In the genomic region with DNA sequence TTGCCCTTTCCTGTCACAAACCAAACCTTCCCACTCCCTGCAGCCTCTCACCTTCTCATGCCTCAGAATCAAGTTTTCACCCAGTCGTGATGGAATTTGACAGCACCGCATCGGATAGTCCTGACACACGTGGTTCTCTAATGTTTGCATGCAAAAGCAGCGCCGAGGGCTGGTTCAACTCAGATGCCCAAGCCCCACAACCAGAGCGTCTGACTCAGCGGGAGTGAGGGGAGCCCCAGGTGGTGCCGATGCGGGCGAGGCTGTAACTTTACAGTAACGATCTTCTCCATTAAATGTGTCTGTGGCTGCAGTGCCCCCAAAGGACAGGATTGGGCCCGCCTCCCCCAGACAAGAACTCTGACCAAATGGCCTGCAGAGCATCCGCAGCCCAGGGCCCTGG, we compare ENCODE assay signal across 29 cellular contexts.
DNase-seq lines count a peak whose midpoint lies in the region; ATAC-seq and TF ChIP-seq lines count a peak whose summit lies in the region.
"Had no signal": no experiment of that assay in that cellular context is flagged by ENCODE, and none has a peak within 500 bp of the region (broad histone marks: within the 10 kb centered on the region; RNA-seq: fewer than 3 reads in every experiment).

No MANE protein-coding gene starts in this region.

- TF ChIP-seq CTCF in CD14-positive monocyte (IDR thresholded peaks at IDR 0.05), result no peak
- no peak for TF ChIP-seq CTCF in CD4-positive, alpha-beta T cell (IDR thresholded peaks at IDR 0.05)

- H3K27ac ChIP-seq in CD4-positive, alpha-beta T cell (ENCODE audit: low read depth, low read length), result no peak overlapping the region
- H3K27ac ChIP-seq: BLaER1 treated with 17β-estradiol and CSF1 and Interleukin-3, amounts not matched to agents 10 nM and 100 nM; PC-9; sigmoid colon had no signal

- peaks cover 0 to 1% (median 0%) of the 10 kb centered on the region in 3 donors for H3K27me3 Mint-ChIP-seq in CD14-positive monocyte (ENCODE audit: low read depth in 3 of 3)
- H3K27me3 Mint-ChIP-seq in CD4-positive, alpha-beta T cell, result no peaks in the 10 kb centered on the region
- no peaks in the 10 kb centered on the region for H3K27me3 Mint-ChIP-seq in central memory CD8-positive, alpha-beta T cell
- no peaks in the 10 kb centered on the region for H3K27me3 Mint-ChIP-seq in natural killer cell treated with Interleukin-12 subunit alpha and Interleukin-12 subunit beta and Interleukin-15 and Interleukin-18, amount 100 ng/mL, for 72 hours
- H3K27me3 Mint-ChIP-seq: progenitor cell of endocrine pancreas, type B pancreatic cell had no signal

- H3K9me3 ChIP-seq in CD4-positive, alpha-beta T cell (ENCODE audit: control insufficient read depth, low read length), result peaks cover 7% of the 10 kb centered on the region
- H3K9me3 ChIP-seq: sigmoid colon, SK-N-SH had no signal

- peak overlapping the region in 4 of 7 donors; percentile 1 to 76 (median 50) for H3K27ac Mint-ChIP-seq in CD14-positive monocyte
- peak overlapping the region; percentile 71 for H3K27ac Mint-ChIP-seq in CD4-positive, alpha-beta T cell
- peak overlapping the region; percentile 66 for H3K27ac Mint-ChIP-seq in central memory CD8-positive, alpha-beta T cell (ENCODE audit: low read depth)
- H3K27ac Mint-ChIP-seq in natural killer cell treated with Interleukin-12 subunit alpha and Interleukin-12 subunit beta and Interleukin-15 and Interleukin-18, amount 100 ng/mL, for 72 hours, result peak overlapping the region; percentile 55 to 87
- H3K27ac Mint-ChIP-seq: progenitor cell of endocrine pancreas, type B pancreatic cell had no signal

- no peak for ATAC-seq in CD4-positive, alpha-beta T cell (ENCODE audit: poor library complexity)
- no peak for ATAC-seq in central memory CD8-positive, alpha-beta T cell (replicated peaks; ENCODE audit: extremely low read depth, poor library complexity, severe bottlenecking)
- ATAC-seq in natural killer cell treated with Interleukin-12 subunit alpha and Interleukin-12 subunit beta and Interleukin-15 and Interleukin-18, amount 100 ng/mL, for 72 hours, result no peak
- ATAC-seq in sciatic nerve, result no peak
- ATAC-seq: HCT116, left colon had no signal

- H3K9me3 Mint-ChIP-seq in CD14-positive monocyte, result peaks cover 4 to 27% (median 18%) of the 10 kb centered on the region in 7 donors
- no peaks in the 10 kb centered on the region for H3K9me3 Mint-ChIP-seq in CD4-positive, alpha-beta T cell
- H3K9me3 Mint-ChIP-seq in central memory CD8-positive, alpha-beta T cell, result no peaks in the 10 kb centered on the region
- no peaks in the 10 kb centered on the region for H3K9me3 Mint-ChIP-seq in natural killer cell treated with Interleukin-12 subunit alpha and Interleukin-12 subunit beta and Interleukin-15 and Interleukin-18, amount 100 ng/mL, for 72 hours

- DNase-seq in CD14-positive monocyte (ENCODE audit: low spot score) (no peak), DMS79 treated with DMSO at 0.1 percent for 48 hours (lab: John Stamatoyannopoulos, UW) (no peak), NCI-H2196 (lab: John Stamatoyannopoulos, UW; ENCODE audit: unreplicated experiment) (no peak), sciatic nerve (ENCODE audit: low spot score) (no peak)
- no peak for DNase-seq in CD4-positive, alpha-beta T cell
- no peak for DNase-seq in central memory CD8-positive, alpha-beta T cell (ENCODE audit: low spot score in 2 of 2)
- DNase-seq in natural killer cell treated with Interleukin-12 subunit alpha and Interleukin-12 subunit beta and Interleukin-15 and Interleukin-18, amount 100 ng/mL, for 72 hours (ENCODE audit: low spot score), result no peak
- DNase-seq: activated CD4-positive, alpha-beta T cell treated with anti-CD3 and anti-CD28 coated beads for 1 hour; activated T-cell treated with anti-CD3 and anti-CD28 coated beads, Interleukin-2, amount 50 U/mL, for 48 hours; Calu3; DND-41; effector CD8-positive, alpha-beta T cell; GF-D8; Kasumi-1; left colon; mammary epithelial cell; NCI-H1417; NCI-H2029 treated with DMSO at 0.1 percent for 48 hours; NCI-H2227 treated with DMSO at 0.1 percent for 48 hours; NCI-H526; PC-9; SK-N-SH; stimulated activated CD4-positive, alpha-beta T cell treated with anti-CD3 and anti-CD28 coated beads, Interleukin-12 subunit alpha, Interleukin-12 subunit beta, amount 100 ng/mL, for 4 hours; stimulated activated CD4-positive, alpha-beta T cell treated with anti-CD3 and anti-CD28 coated beads, Interleukin-4, amount 100 ng/mL, for 1 hour had no signal

- H3K4me1 Mint-ChIP-seq in CD14-positive monocyte, result no peaks in the 10 kb centered on the region
- peaks cover 21% of the 10 kb centered on the region for H3K4me1 Mint-ChIP-seq in CD4-positive, alpha-beta T cell (ENCODE audit: low read depth)
- H3K4me1 Mint-ChIP-seq in central memory CD8-positive, alpha-beta T cell, result peaks cover 44% of the 10 kb centered on the region
- peaks cover 41 to 67% of the 10 kb centered on the region in 2 donors for H3K4me1 Mint-ChIP-seq in natural killer cell treated with Interleukin-12 subunit alpha and Interleukin-12 subunit beta and Interleukin-15 and Interleukin-18, amount 100 ng/mL, for 72 hours (ENCODE audit: low read depth in 2 of 2)

- no peak overlapping the region for H3K4me3 Mint-ChIP-seq in CD14-positive monocyte
- H3K4me3 Mint-ChIP-seq in CD4-positive, alpha-beta T cell, result no peak overlapping the region
- peak overlapping the region; percentile 6 for H3K4me3 Mint-ChIP-seq in central memory CD8-positive, alpha-beta T cell
- no peak overlapping the region for H3K4me3 Mint-ChIP-seq in natural killer cell treated with Interleukin-12 subunit alpha and Interleukin-12 subunit beta and Interleukin-15 and Interleukin-18, amount 100 ng/mL, for 72 hours
- H3K4me3 Mint-ChIP-seq: type B pancreatic cell had no signal

- POLR2A ChIA-PET in CD4-positive, alpha-beta T cell (lab: Charles Lee), result no interaction called here

- peaks cover 91 to 95% of the 10 kb centered on the region in 2 donors for H3K36me3 Mint-ChIP-seq in CD14-positive monocyte
- peaks cover 58% of the 10 kb centered on the region for H3K36me3 Mint-ChIP-seq in CD4-positive, alpha-beta T cell (ENCODE audit: low read depth)
- peaks cover 69% of the 10 kb centered on the region for H3K36me3 Mint-ChIP-seq in central memory CD8-positive, alpha-beta T cell (ENCODE audit: insufficient read depth)
- H3K36me3 Mint-ChIP-seq in natural killer cell treated with Interleukin-12 subunit alpha and Interleukin-12 subunit beta and Interleukin-15 and Interleukin-18, amount 100 ng/mL, for 72 hours, result peaks cover 51% of the 10 kb centered on the region

- intact Hi-C loops in CD14-positive monocyte (cut with micrococcal nuclease), result no loop called here
- intact Hi-C loops in CD4-positive, alpha-beta T cell (cut with DNase I, micrococcal nuclease), result no loop called here
- intact Hi-C loops in sciatic nerve (cut with DNase I), result no loop called here

- no peaks in the 10 kb centered on the region for H3K27me3 ChIP-seq in CD4-positive, alpha-beta T cell (ENCODE audit: control insufficient read depth, insufficient read depth, low read length)
- H3K27me3 ChIP-seq: BLaER1 treated with 17β-estradiol and CSF1 and Interleukin-3, amounts not matched to agents 10 nM and 100 nM; sigmoid colon had no signal

- CTCF ChIA-PET in CD4-positive, alpha-beta T cell (lab: Charles Lee), result no interaction called here
